ENCODE assay signal across 11 cellular contexts in genomic region chr3:111621535-111621934, GRCh38. TPM values are rescaled to one million over a fixed set of nuclear protein-coding genes. Genes with fewer than 3 reads are reported as not detected.
DNase-seq lines count a peak whose midpoint lies in the region; ATAC-seq and TF ChIP-seq lines count a peak whose summit lies in the region.
"Had no signal": no experiment of that assay in that cellular context is flagged by ENCODE, and none has a peak within 500 bp of the region (broad histone marks: within the 10 kb centered on the region; RNA-seq: fewer than 3 reads in every experiment).

No MANE protein-coding gene starts in this region.

- H2AK5ac ChIP-seq in trophoblast cell (ENCODE audit: low read length), result no peak overlapping the region

- H3K18ac ChIP-seq in trophoblast cell (ENCODE audit: low read length), result no peak overlapping the region

- no peak overlapping the region for H3K14ac ChIP-seq in trophoblast cell (ENCODE audit: low read length)

- H2BK12ac ChIP-seq in trophoblast cell (ENCODE audit: low read length), result no peak overlapping the region

- H3K4me1 ChIP-seq in trophoblast cell (ENCODE audit: control insufficient read depth in 1 of 2, insufficient read depth in 2 of 2, low read length in 2 of 2) (no peaks in the 10 kb centered on the region), adrenal gland (replicated peaks in 1 of 2) (no peaks in the 10 kb centered on the region)

- TF ChIP-seq POLR2A in adrenal gland (IDR thresholded peaks at IDR 0.05), result no peak

- TF ChIP-seq CTCF in adrenal gland (IDR thresholded peaks at IDR 0.05), result no peak

- H3K27ac ChIP-seq in trophoblast cell (ENCODE audit: low read depth, low read length) (no peak overlapping the region), adrenal gland (no peak overlapping the region)
- H3K27ac ChIP-seq: SK-N-MC had no signal

- H3K9me3 ChIP-seq in trophoblast cell (ENCODE audit: insufficient read depth, low read depth, low read length), result peaks cover 9% of the 10 kb centered on the region
- H3K9me3 ChIP-seq in adrenal gland (replicated peaks in 1 of 3), result no peaks in the 10 kb centered on the region

- H3K36me3 ChIP-seq in trophoblast cell (ENCODE audit: control insufficient read depth in 1 of 2, insufficient read depth in 2 of 2, low read length in 2 of 2) (no peaks in the 10 kb centered on the region), adrenal gland (replicated peaks in 1 of 2) (no peaks in the 10 kb centered on the region)

- peaks cover 28% of the 10 kb centered on the region for H3K36me3 Mint-ChIP-seq in activated CD4-positive, alpha-beta T cell treated with anti-CD3 and anti-CD28 coated beads for 36 hours (ENCODE audit: low read depth)
- peaks cover 25% of the 10 kb centered on the region for H3K36me3 Mint-ChIP-seq in activated naive CD8-positive, alpha-beta T cell treated with anti-CD3 and anti-CD28 coated beads, Interleukin-2, amount 50 U/mL, for 24 hours (ENCODE audit: low read depth)

- ATAC-seq in activated CD4-positive, alpha-beta T cell treated with anti-CD3 and anti-CD28 coated beads for 36 hours, result peak; percentile 45
- no peak for ATAC-seq in activated naive CD8-positive, alpha-beta T cell treated with anti-CD3 and anti-CD28 coated beads, Interleukin-2, amount 50 U/mL, for 24 hours

- peaks cover 4% of the 10 kb centered on the region for H3K9me3 Mint-ChIP-seq in activated CD4-positive, alpha-beta T cell treated with anti-CD3 and anti-CD28 coated beads for 36 hours (ENCODE audit: low read depth)
- peaks cover 4% of the 10 kb centered on the region for H3K9me3 Mint-ChIP-seq in activated naive CD8-positive, alpha-beta T cell treated with anti-CD3 and anti-CD28 coated beads, Interleukin-2, amount 50 U/mL, for 24 hours

- no peak overlapping the region for H2BK120ac ChIP-seq in trophoblast cell (ENCODE audit: insufficient read depth, low read length, poor library complexity)

- no peak overlapping the region for H3K27ac Mint-ChIP-seq in activated CD4-positive, alpha-beta T cell treated with anti-CD3 and anti-CD28 coated beads for 36 hours
- no peak overlapping the region for H3K27ac Mint-ChIP-seq in activated naive CD8-positive, alpha-beta T cell treated with anti-CD3 and anti-CD28 coated beads, Interleukin-2, amount 50 U/mL, for 24 hours

- no peak overlapping the region for H2BK5ac ChIP-seq in trophoblast cell (ENCODE audit: low read depth, low read length, poor library complexity)

- no peaks in the 10 kb centered on the region for H3K79me1 ChIP-seq in trophoblast cell (ENCODE audit: low read length)

- no peaks in the 10 kb centered on the region for H3K79me2 ChIP-seq in trophoblast cell (ENCODE audit: control insufficient read depth, insufficient read depth, low read length, poor library complexity)

- no peak overlapping the region for H4K8ac ChIP-seq in trophoblast cell (ENCODE audit: low read depth, low read length)

- peaks cover 37% of the 10 kb centered on the region for H3K4me1 Mint-ChIP-seq in activated CD4-positive, alpha-beta T cell treated with anti-CD3 and anti-CD28 coated beads for 36 hours
- H3K4me1 Mint-ChIP-seq in activated naive CD8-positive, alpha-beta T cell treated with anti-CD3 and anti-CD28 coated beads, Interleukin-2, amount 50 U/mL, for 24 hours, result peaks cover 48% of the 10 kb centered on the region

- POLR2A ChIA-PET in activated CD4-positive, alpha-beta T cell treated with anti-CD3 and anti-CD28 coated beads for 36 hours (lab: Charles Lee), result no interaction called here

- H4K12ac ChIP-seq in trophoblast cell (ENCODE audit: low read depth, low read length), result no peak overlapping the region

- no peak overlapping the region for H3K4ac ChIP-seq in trophoblast cell (ENCODE audit: low read depth, low read length)

- peak; percentile 79 for DNase-seq in activated CD4-positive, alpha-beta T cell treated with anti-CD3 and anti-CD28 coated beads for 36 hours
- no peak for DNase-seq in activated CD4-positive, alpha-beta T cell treated with anti-CD3 and anti-CD28 coated beads, Interleukin-2, amount 50 U/mL, for 4 hours
- DNase-seq in LHCN-M2 (ENCODE audit: low read depth), result peak; percentile 30
- DNase-seq in activated naive CD8-positive, alpha-beta T cell treated with anti-CD3 and anti-CD28 coated beads, Interleukin-2, amount 50 U/mL, for 24 hours, result peak; percentile 71
- DNase-seq in trophoblast cell, result peak; percentile 28 to 32
- DNase-seq in adrenal gland, result no peak
- no peak for DNase-seq in epidermal melanocyte (ENCODE audit: insufficient read length, low spot score)
- no peak for DNase-seq in G401 (ENCODE audit: low spot score)
- DNase-seq: DMS79 treated with DMSO at 0.1 percent for 48 hours had no signal

- no peak overlapping the region for H3K4me2 ChIP-seq in trophoblast cell (ENCODE audit: low read length)

- no peak overlapping the region for H4K91ac ChIP-seq in trophoblast cell (ENCODE audit: low read depth, low read length)

- intact Hi-C loops in activated CD4-positive, alpha-beta T cell treated with anti-CD3 and anti-CD28 coated beads for 36 hours (cut with DNase I, micrococcal nuclease), result no loop called here
- intact Hi-C loops in adrenal gland (cut with DNase I), result no loop called here

- no peak overlapping the region for H3K4me3 Mint-ChIP-seq in activated CD4-positive, alpha-beta T cell treated with anti-CD3 and anti-CD28 coated beads for 36 hours
- H3K4me3 Mint-ChIP-seq in activated naive CD8-positive, alpha-beta T cell treated with anti-CD3 and anti-CD28 coated beads, Interleukin-2, amount 50 U/mL, for 24 hours, result no peak overlapping the region

- H3K23ac ChIP-seq in trophoblast cell (ENCODE audit: low read length), result no peak overlapping the region

- H2AFZ ChIP-seq in trophoblast cell (ENCODE audit: insufficient read depth, low read length, poor library complexity), result no peak overlapping the region

- H3K9ac ChIP-seq in trophoblast cell (ENCODE audit: low read length), result no peak overlapping the region

- H3K4me3 ChIP-seq in trophoblast cell (ENCODE audit: low read depth, low read length) (no peak overlapping the region), adrenal gland (no peak overlapping the region)
- H3K4me3 ChIP-seq: SK-N-MC had no signal

- H3K27me3 ChIP-seq in trophoblast cell (ENCODE audit: insufficient read depth, low read length) (no peaks in the 10 kb centered on the region), adrenal gland (no peaks in the 10 kb centered on the region)

- in situ Hi-C loops in G401 (cut with HindIII; ENCODE audit: low sequenced_read_pairs), result no loop called here

- H3K27me3 Mint-ChIP-seq in activated CD4-positive, alpha-beta T cell treated with anti-CD3 and anti-CD28 coated beads for 36 hours, result no peaks in the 10 kb centered on the region
- no peaks in the 10 kb centered on the region for H3K27me3 Mint-ChIP-seq in activated naive CD8-positive, alpha-beta T cell treated with anti-CD3 and anti-CD28 coated beads, Interleukin-2, amount 50 U/mL, for 24 hours

- no CpG with 5 or more reads among the region's 5 CpGs for WGBS in trophoblast cell (ENCODE audit: extremely low coverage, insufficient coverage, insufficient read length)
- WGBS in adrenal gland, 4 donors, result 54 to 60% (median 56%) methylated on average over 5 of the region's 5 CpGs

- CTCF ChIA-PET in activated CD4-positive, alpha-beta T cell treated with anti-CD3 and anti-CD28 coated beads for 36 hours (lab: Charles Lee), result interaction anchor here (0.7 to 1.6 kb wide), 6 partner anchors 8 to 47 kb away, joined by 3 to 4 read pairs (median 3); partner anchors contain the start of gene ZBED2

RNA-seq across cellular contexts. Expression of gene ZBED2, which starts 26.4 kb away (rescaled TPM):
- 100 to 1,000 TPM; 313 to 418 TPM for total RNA-seq in activated CD4-positive, alpha-beta T cell treated with anti-CD3 and anti-CD28 coated beads for 36 hours
- total RNA-seq in LHCN-M2 (2014; rRNA removed), result not detected in 2 replicates
- 0.04 TPM for polyA plus RNA-seq in LHCN-M2 (2012)
- 7.3 and 7.8 TPM in 2 replicates for polyA plus RNA-seq in trophoblast cell (2013)
- total RNA-seq in adrenal gland, result under 1 TPM in 1 of 8 donors, not detected in 7; 0.11 TPM
- polyA plus RNA-seq in adrenal gland, result not detected
- not detected in 2 replicates for total RNA-seq in G401 (2014; rRNA removed; shearing (Covaris generic))
- total RNA-seq: mononuclear cell had no signal

RNA-seq across cellular contexts. Expression of gene PLCXD2, which starts 52.9 kb away (rescaled TPM):
- total RNA-seq in activated CD4-positive, alpha-beta T cell treated with anti-CD3 and anti-CD28 coated beads for 36 hours, result 1 to 10 TPM; 6.5 to 7.4 TPM
- total RNA-seq in LHCN-M2 (2014; rRNA removed), result 0.38 and 0.69 TPM in 2 replicates
- polyA plus RNA-seq in LHCN-M2 (2012), result 0.11 TPM
- 2.8 and 3.5 TPM in 2 replicates for polyA plus RNA-seq in trophoblast cell (2013)
- total RNA-seq in adrenal gland, result under 1 TPM; 0.19 to 0.77 (median 0.39) TPM
- under 1 TPM; 0.07 to 0.44 (median 0.16) TPM for polyA plus RNA-seq in adrenal gland
- not detected in 2 replicates for total RNA-seq in G401 (2014; rRNA removed; shearing (Covaris generic))

Comparison
In these comparisons a context has a peak if more than half of its experiments do, and no peak if none do; other contexts are left out.
1. DNase-seq: peak in activated CD4-positive, alpha-beta T cell treated with anti-CD3 and anti-CD28 coated beads for 36 hours (single experiment), LHCN-M2 (single experiment), activated naive CD8-positive, alpha-beta T cell treated with anti-CD3 and anti-CD28 coated beads, Interleukin-2, amount 50 U/mL, for 24 hours (single experiment) and trophoblast cell (2 of 2); none in activated CD4-positive, alpha-beta T cell treated with anti-CD3 and anti-CD28 coated beads, Interleukin-2, amount 50 U/mL, for 4 hours (0 of 2), adrenal gland (0 of 7), epidermal melanocyte (single experiment) and G401 (single experiment).
2. RNA of gene ZBED2, which starts 26.4 kb away (total RNA-seq): 313 to 418 TPM in activated CD4-positive, alpha-beta T cell treated with anti-CD3 and anti-CD28 coated beads for 36 hours; 0.11 TPM in adrenal gland, not detected in LHCN-M2 and not detected in G401; every median in the first group is over 100 times any median in the second.